Comparison of ENCODE assay signal across 1 cellular context in genomic region chr10:110483633-110484032, GRCh38.
TF ChIP-seq lines count a peak whose summit lies in the region.

No MANE protein-coding gene starts in this region.

TF ChIP-seq in H1, 55 proteins besides CTCF, POLR2A, EP300 and RAD21:
- TF ChIP-seq SP1 (IDR thresholded peaks at IDR 0.05; ENCODE audit: low read depth, low read length), result no peak
- TF ChIP-seq TCF12 (IDR thresholded peaks at IDR 0.05; ENCODE audit: low read depth, low read length), result no peak
- no peak for TF ChIP-seq TAF1 (IDR thresholded peaks at IDR 0.05; ENCODE audit: low read depth, low read length)
- TF ChIP-seq TEAD4 (IDR thresholded peaks at IDR 0.05; ENCODE audit: low read depth, low read length), result no peak
- no peak for TF ChIP-seq JUND (IDR thresholded peaks at IDR 0.05; ENCODE audit: low read length)
- no peak for TF ChIP-seq RBBP5 (IDR thresholded peaks at IDR 0.05; ENCODE audit: borderline replicate concordance, low read depth, low read length)
- no peak for TF ChIP-seq RFX5 (IDR thresholded peaks at IDR 0.05; ENCODE audit: borderline replicate concordance, low read depth, low read length)
- no peak for TF ChIP-seq CBX5 (IDR thresholded peaks at IDR 0.05; ENCODE audit: low read depth, low read length)
- TF ChIP-seq E2F6 (IDR thresholded peaks at IDR 0.05), result no peak
- no peak for TF ChIP-seq ATF3 (IDR thresholded peaks at IDR 0.05; ENCODE audit: insufficient read depth, low read depth, low read length)
- TF ChIP-seq SUZ12 (IDR thresholded peaks at IDR 0.05; ENCODE audit: low read length), result no peak
- no peak for TF ChIP-seq KDM4A (IDR thresholded peaks at IDR 0.05; ENCODE audit: low read depth, low read length, severe bottlenecking)
- no peak for TF ChIP-seq CHD7 (IDR thresholded peaks at IDR 0.05; ENCODE audit: insufficient replicate concordance, low read length)
- TF ChIP-seq EZH2 (IDR thresholded peaks at IDR 0.05; ENCODE audit: low read depth, low read length, severe bottlenecking), result no peak
- no peak for TF ChIP-seq CHD2 (IDR thresholded peaks at IDR 0.05; ENCODE audit: low read length)
